10 cellular contexts compared by ENCODE assay signal in the genomic region with DNA sequence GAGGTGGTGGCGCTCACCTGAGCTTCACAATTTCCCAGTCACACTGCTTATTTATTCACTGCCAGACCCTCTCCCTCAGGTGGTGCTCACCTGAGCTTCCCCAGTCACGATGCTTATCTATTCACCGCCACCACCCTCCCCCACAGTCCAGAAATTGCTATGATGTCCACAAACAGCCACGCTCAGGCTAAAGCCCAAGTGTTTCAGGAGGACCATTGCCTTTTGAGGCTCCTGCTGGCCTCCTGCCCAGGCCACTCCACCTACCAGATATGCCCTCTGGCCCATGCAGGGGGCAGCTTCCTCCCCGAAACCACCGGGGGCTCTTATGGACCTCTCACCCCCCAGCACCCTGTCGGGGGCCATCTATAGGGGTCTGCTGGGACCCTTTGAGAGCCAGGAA. TPM values are rescaled to one million over a fixed set of nuclear protein-coding genes. Genes with fewer than 3 reads are reported as not detected.
DNase-seq lines count a peak whose midpoint lies in the region; ATAC-seq and TF ChIP-seq lines count a peak whose summit lies in the region.
"Had no signal": no experiment of that assay in that cellular context is flagged by ENCODE, and none has a peak within 500 bp of the region (broad histone marks: within the 10 kb centered on the region; RNA-seq: fewer than 3 reads in every experiment).

No MANE protein-coding gene starts in this region.

- H3K9me3 ChIP-seq in ascending aorta: no peaks in the 10 kb centered on the region
- no peaks in the 10 kb centered on the region for H3K9me3 ChIP-seq in tibial artery

- ATAC-seq in naive B cell (ENCODE audit: low read depth in 2 of 2): no peak
- ATAC-seq: activated T-cell treated with anti-CD3 and anti-CD28 coated beads, Interleukin-2, amount 50 U/mL, for 72 hours had no signal

- no peak for DNase-seq in activated T-cell treated with anti-CD3 and anti-CD28 coated beads, Interleukin-2, amount 50 U/mL, for 24 hours
- no peak for DNase-seq in activated T-cell treated with anti-CD3 and anti-CD28 coated beads for 4 hours
- DNase-seq in ascending aorta (ENCODE audit: low spot score in 2 of 2): no peak
- no peak for DNase-seq in naive B cell
- DNase-seq in tibial artery: no peak
- DNase-seq in occipital lobe (lab: John Stamatoyannopoulos, UW): no peak
- DNase-seq in EL: no peak
- no peak for DNase-seq in NCI-H82 (lab: John Stamatoyannopoulos, UW)
- DNase-seq: activated T-cell treated with anti-CD3 and anti-CD28 coated beads, Interleukin-2, amount 50 U/mL, for 72 hours; NCI-H345 had no signal

- peaks cover 2% of the 10 kb centered on the region for H3K27me3 Mint-ChIP-seq in activated T-cell treated with anti-CD3 and anti-CD28 coated beads, Interleukin-2, amount 50 U/mL, for 24 hours
- H3K27me3 Mint-ChIP-seq in naive B cell: no peaks in the 10 kb centered on the region

- H3K27me3 ChIP-seq in ascending aorta: no peaks in the 10 kb centered on the region
- no peaks in the 10 kb centered on the region for H3K27me3 ChIP-seq in tibial artery

- TF ChIP-seq CTCF in ascending aorta (IDR thresholded peaks at IDR 0.05) (no peak), tibial artery (IDR thresholded peaks at IDR 0.05) (no peak)

- H3K36me3 ChIP-seq in ascending aorta: peaks cover 56 to 68% of the 10 kb centered on the region in 2 donors
- H3K36me3 ChIP-seq in tibial artery: peaks cover 43 to 48% (median 46%) of the 10 kb centered on the region in 3 donors

- no peaks in the 10 kb centered on the region for H3K9me3 Mint-ChIP-seq in activated T-cell treated with anti-CD3 and anti-CD28 coated beads, Interleukin-2, amount 50 U/mL, for 24 hours
- H3K9me3 Mint-ChIP-seq in naive B cell: peaks cover 0 to 2% (median 0%) of the 10 kb centered on the region in 7 donors
- H3K9me3 Mint-ChIP-seq: activated T-cell treated with anti-CD3 and anti-CD28 coated beads, Interleukin-2, amount 50 U/mL, for 72 hours had no signal

- H3K4me1 Mint-ChIP-seq in activated T-cell treated with anti-CD3 and anti-CD28 coated beads, Interleukin-2, amount 50 U/mL, for 24 hours (ENCODE audit: low read depth): peaks cover 36% of the 10 kb centered on the region
- peaks cover 32 to 40% (median 39%) of the 10 kb centered on the region in 3 donors for H3K4me1 Mint-ChIP-seq in naive B cell

- H3K36me3 Mint-ChIP-seq in activated T-cell treated with anti-CD3 and anti-CD28 coated beads, Interleukin-2, amount 50 U/mL, for 24 hours (ENCODE audit: low read depth): peaks cover 36% of the 10 kb centered on the region
- peaks cover 0 to 7% of the 10 kb centered on the region in 2 donors for H3K36me3 Mint-ChIP-seq in naive B cell

- intact Hi-C loops in ascending aorta (cut with DNase I): no loop called here
- intact Hi-C loops in tibial artery (cut with DNase I; ENCODE audit: low total_unique reads): loop anchor here (2.0 kb wide), 1 partner anchor 36 kb away; no protein-coding TSS in a partner anchor

- peak overlapping the region; percentile 14 for H3K27ac Mint-ChIP-seq in activated T-cell treated with anti-CD3 and anti-CD28 coated beads, Interleukin-2, amount 50 U/mL, for 24 hours
- peak overlapping the region in 4 of 6 donors; percentile 13 to 58 (median 36) for H3K27ac Mint-ChIP-seq in naive B cell

- H3K4me3 ChIP-seq in ascending aorta (peak overlapping the region; percentile 28 to 92), tibial artery (peak overlapping the region; percentile 83 to 100)

- H3K4me3 Mint-ChIP-seq in activated T-cell treated with anti-CD3 and anti-CD28 coated beads, Interleukin-2, amount 50 U/mL, for 24 hours: no peak overlapping the region
- H3K4me3 Mint-ChIP-seq in naive B cell: no peak overlapping the region
- H3K4me3 Mint-ChIP-seq: activated T-cell treated with anti-CD3 and anti-CD28 coated beads, Interleukin-2, amount 50 U/mL, for 72 hours had no signal

- H3K4me1 ChIP-seq in ascending aorta (peaks cover 39 to 66% of the 10 kb centered on the region in 2 donors), tibial artery (peaks cover 7 to 77% (median 71%) of the 10 kb centered on the region in 4 donors)

- H3K27ac ChIP-seq in ascending aorta (peak overlapping the region; percentile 96 to 99), tibial artery (peak overlapping the region; percentile 92 to 100)

RNA-seq across cellular contexts. Expression of a gene that starts 4.6 kb away (rescaled TPM):
- total RNA-seq in ascending aorta (1,082 TPM), occipital lobe (7.8 TPM)
- polyA plus RNA-seq in naive B cell (ENCODE audit: low read depth in 6 of 6): 1 to 10 TPM; 1.5 to 6.0 (median 3.9) TPM

RNA-seq across cellular contexts. Expression of a gene that starts 16.8 kb away (rescaled TPM):
- 0.32 TPM for total RNA-seq in ascending aorta
- polyA plus RNA-seq in naive B cell (ENCODE audit: low read depth in 6 of 6): 10 to 100 TPM; 12.7 to 47.7 (median 38.1) TPM
- total RNA-seq in occipital lobe: 3.0 TPM

RNA-seq across cellular contexts. Expression of a gene that starts 19.4 kb away (rescaled TPM):
- total RNA-seq in ascending aorta: 151 TPM
- 1 to 10 TPM in 1 of 6 donors, under 1 TPM in 3, not detected in 2; 0.31 to 1.9 (median 0.65) TPM for polyA plus RNA-seq in naive B cell (ENCODE audit: low read depth in 6 of 6)
- 170 TPM for total RNA-seq in occipital lobe

RNA-seq across cellular contexts. Expression of a gene that starts 23.9 kb away (rescaled TPM):
- 117 TPM for total RNA-seq in ascending aorta
- polyA plus RNA-seq in naive B cell (ENCODE audit: low read depth in 6 of 6): 10 to 100 TPM; 25.8 to 72.8 (median 43.0) TPM
- total RNA-seq in occipital lobe: 63.5 TPM

RNA-seq across cellular contexts. Expression of a gene that starts 46.2 kb away (rescaled TPM):
- total RNA-seq in ascending aorta: 18.1 TPM
- polyA plus RNA-seq in naive B cell (ENCODE audit: low read depth in 6 of 6): 10 to 100 TPM; 16.2 to 39.5 (median 25.7) TPM
- total RNA-seq in occipital lobe: 11.7 TPM

Comparison
In these comparisons a context has a peak if more than half of its experiments do, and no peak if none do; other contexts are left out.
1. RNA of a gene that starts 4.6 kb away (total RNA-seq): 1,082 TPM in ascending aorta (single experiment); 7.8 TPM in occipital lobe (single experiment); every median in the first group is over 100 times any median in the second.